ENCODE assay signal across 1 cellular context in genomic region chr12:66149702-66150398, GRCh38.
TF ChIP-seq lines count a peak whose summit lies in the region.

No MANE protein-coding gene starts in this region.

TF ChIP-seq in GM12891, 5 proteins besides CTCF, POLR2A, EP300 and RAD21 (continued from another document):
- TF ChIP-seq SPI1 (IDR thresholded peaks at IDR 0.05; ENCODE audit: low read depth, low read length): no peak
